Comparison of ENCODE assay signal across 21 cellular contexts in genomic region chr12:74105434-74105833, GRCh38.
A peak's percentile ranks its signal among the peaks of the same experiment; 100 is the strongest.
DNase-seq lines count a peak whose midpoint lies in the region; ATAC-seq, FAIRE-seq and TF ChIP-seq lines count a peak whose summit lies in the region.
"Had no signal": no experiment of that assay in that cellular context is flagged by ENCODE, and none has a peak within 500 bp of the region (broad histone marks: within the 10 kb centered on the region; RNA-seq: fewer than 3 reads in every experiment).

No MANE protein-coding gene starts in this region.

- H4K20me1 ChIP-seq in HepG2 (ENCODE audit: insufficient read depth, low read length) = no peaks in the 10 kb centered on the region

- whole genome bisulfite sequencing in HepG2 (ENCODE audit: low lambda C conversion rate) = 2% methylated on average over 2 of the region's 2 CpGs
- WGBS in right lobe of liver (ENCODE audit: insufficient coverage, low coverage, low lambda C conversion rate, missing lambda C conversion rate) = 45% methylated on average over 2 of the region's 2 CpGs

- H3K79me2 ChIP-seq in HepG2 (ENCODE audit: insufficient read depth, low read length) = no peaks in the 10 kb centered on the region

- H3K9me3 ChIP-seq in HepG2 (ENCODE audit: low read length) (no peaks in the 10 kb centered on the region), right lobe of liver (no peaks in the 10 kb centered on the region)
- H3K9me3 ChIP-seq: SJSA1 had no signal

- POLR2A ChIA-PET in HepG2 (lab: Yijun Ruan, JAX) (no interaction called here), RWPE1 (lab: Yijun Ruan, JAX; ENCODE audit: low non-redundant PET) (no interaction called here)

- H3K4me3 ChIP-seq in HepG2 (replicated peaks in 1 of 3; ENCODE audit: insufficient read depth in 1 of 3, low read depth in 2 of 3, low read length in 3 of 3) (no peak overlapping the region), right lobe of liver (no peak overlapping the region), epithelial cell of esophagus (ENCODE audit: low read length) (no peak overlapping the region)
- H3K4me3 ChIP-seq: GM23248, SJSA1 had no signal

- no peak for DNase-seq in HepG2 (ENCODE audit: low spot score)
- DNase-seq in right lobe of liver = no peak
- peak; percentile 3 for DNase-seq in RWPE1 (ENCODE audit: low spot score)
- peak; percentile 68 for DNase-seq in epithelial cell of esophagus (ENCODE audit: low read depth)
- no peak for DNase-seq in NCI-H2171 (lab: John Stamatoyannopoulos, UW)
- DNase-seq in germinal center (ENCODE audit: low spot score) = no peak
- DNase-seq in hepatic stellate cell (ENCODE audit: low spot score) = no peak
- no peak for DNase-seq in medulla oblongata (ENCODE audit: extremely low spot score)
- DNase-seq: COR-L47, GM23248, HFFc6, KG1, MM.1S, NCI-H187 treated with DMSO at 0.1 percent for 48 hours, NCI-H524, SW 1271 had no signal

- TF ChIP-seq CTCF in HepG2 (CRISPR knock-in tag; IDR thresholded peaks at IDR 0.05) (no peak), right lobe of liver (IDR thresholded peaks at IDR 0.05) (no peak), RWPE1 (conservative IDR thresholded peaks at IDR 0.05; ENCODE audit: low read depth) (no peak), epithelial cell of esophagus (IDR thresholded peaks at IDR 0.05; ENCODE audit: insufficient read depth, low read depth, low read length, missing control alignments) (no peak)

- FAIRE-seq in HepG2 (lab: Jason Lieb, UNC) = no peak
- FAIRE-seq: A204.1, G401.6, GM12891 had no signal

- H3K36me3 ChIP-seq in HepG2 (replicated peaks in 1 of 2; ENCODE audit: control insufficient read depth in 1 of 2, insufficient read depth in 2 of 2, low read length in 2 of 2) (no peaks in the 10 kb centered on the region), right lobe of liver (no peaks in the 10 kb centered on the region)
- H3K36me3 ChIP-seq: SJSA1 had no signal

- no TSS peak for BruUV-seq in HepG2 (replicated peaks; lab: Mats Ljungman, UMichigan)

- TF ChIP-seq EP300 in HepG2 (IDR thresholded peaks at IDR 0.05; ENCODE audit: low read depth in 2 of 2, low read length in 2 of 2) (no peak), HepG2 (CRISPR knock-in tag; IDR thresholded peaks at IDR 0.05; ENCODE audit: borderline replicate concordance) (no peak)

- H2AFZ ChIP-seq in HepG2 (ENCODE audit: low read length) = no peak overlapping the region
- H2AFZ ChIP-seq: GM23248 had no signal

- ATAC-seq in HepG2 (no peak), right lobe of liver (no peak)

- H3K27ac ChIP-seq in HepG2 (ENCODE audit: extremely low read length, insufficient read depth, low read length) = no peak overlapping the region
- no peak overlapping the region for H3K27ac ChIP-seq in right lobe of liver
- H3K27ac ChIP-seq in RWPE1 = no peak overlapping the region
- H3K27ac ChIP-seq: C4-2B, GM23248, SJSA1 had no signal

- no peak overlapping the region for H3K9ac ChIP-seq in HepG2 (ENCODE audit: insufficient read depth, low read depth, low read length)
- H3K9ac ChIP-seq: GM23248 had no signal

- H3K4me2 ChIP-seq in HepG2 (ENCODE audit: low read depth, low read length) = no peak overlapping the region

- TF ChIP-seq POLR2A in HepG2 (IDR thresholded peaks at IDR 0.05; ENCODE audit: insufficient read depth in 1 of 2, low read depth in 2 of 2, low read length in 2 of 2) (no peak), right lobe of liver (IDR thresholded peaks at IDR 0.05) (no peak)

- in situ Hi-C loops in HepG2 (cut with HindIII; ENCODE audit: extremely low pct_ligation_motif_present, low pct_unique_long_range_greater_than_20kb) = no loop called here

- intact Hi-C loops in HepG2 (cut with micrococcal nuclease; ENCODE audit: unreplicated experiment) = no loop called here
- intact Hi-C loops in right lobe of liver (cut with DNase I) = no loop called here

- H3K4me1 ChIP-seq in HepG2 (ENCODE audit: insufficient read depth, low read length) (no peaks in the 10 kb centered on the region), right lobe of liver (no peaks in the 10 kb centered on the region)
- H3K4me1 ChIP-seq: SJSA1 had no signal

- CTCF ChIA-PET in HepG2 (lab: Yijun Ruan, JAX; ENCODE audit: low intra/inter-chr PET ratio, low total read pairs) = no interaction called here
- CTCF ChIA-PET in RWPE1 (lab: Yijun Ruan, JAX) = interaction anchor here (0.6 kb wide), 1 partner anchor 770 kb away, joined by 3 read pairs; no protein-coding TSS in a partner anchor

- no peaks in the 10 kb centered on the region for H3K27me3 ChIP-seq in HepG2 (ENCODE audit: control insufficient read depth in 1 of 2, insufficient read depth in 2 of 2, low read length in 2 of 2)
- peaks cover 0 to 6% of the 10 kb centered on the region in 2 donors for H3K27me3 ChIP-seq in right lobe of liver
- H3K27me3 ChIP-seq: SJSA1 had no signal

- TF ChIP-seq RAD21 in HepG2 (CRISPR knock-in tag; IDR thresholded peaks at IDR 0.05) = no peak

TF ChIP-seq in HepG2, 621 proteins besides CTCF, POLR2A, EP300 and RAD21:
- TF ChIP-seq FOXC1 (CRISPR knock-in tag; IDR thresholded peaks at IDR 0.05; ENCODE audit: borderline replicate concordance) = no peak
- peak; percentile 59 for TF ChIP-seq CREB1 (IDR thresholded peaks at IDR 0.05)
- TF ChIP-seq CREB1 (CRISPR knock-in tag; IDR thresholded peaks at IDR 0.05) = no peak

Comparison
In these comparisons a context has a peak if more than half of its experiments do, and no peak if none do; other contexts are left out.
1. DNase-seq: peak in RWPE1 (single experiment) and epithelial cell of esophagus (single experiment); none in HepG2 (single experiment), right lobe of liver (0 of 3), NCI-H2171 (single experiment), germinal center (single experiment), hepatic stellate cell (single experiment) and medulla oblongata (single experiment).